Comparison of ENCODE assay signal across 10 cellular contexts in the genomic region with DNA sequence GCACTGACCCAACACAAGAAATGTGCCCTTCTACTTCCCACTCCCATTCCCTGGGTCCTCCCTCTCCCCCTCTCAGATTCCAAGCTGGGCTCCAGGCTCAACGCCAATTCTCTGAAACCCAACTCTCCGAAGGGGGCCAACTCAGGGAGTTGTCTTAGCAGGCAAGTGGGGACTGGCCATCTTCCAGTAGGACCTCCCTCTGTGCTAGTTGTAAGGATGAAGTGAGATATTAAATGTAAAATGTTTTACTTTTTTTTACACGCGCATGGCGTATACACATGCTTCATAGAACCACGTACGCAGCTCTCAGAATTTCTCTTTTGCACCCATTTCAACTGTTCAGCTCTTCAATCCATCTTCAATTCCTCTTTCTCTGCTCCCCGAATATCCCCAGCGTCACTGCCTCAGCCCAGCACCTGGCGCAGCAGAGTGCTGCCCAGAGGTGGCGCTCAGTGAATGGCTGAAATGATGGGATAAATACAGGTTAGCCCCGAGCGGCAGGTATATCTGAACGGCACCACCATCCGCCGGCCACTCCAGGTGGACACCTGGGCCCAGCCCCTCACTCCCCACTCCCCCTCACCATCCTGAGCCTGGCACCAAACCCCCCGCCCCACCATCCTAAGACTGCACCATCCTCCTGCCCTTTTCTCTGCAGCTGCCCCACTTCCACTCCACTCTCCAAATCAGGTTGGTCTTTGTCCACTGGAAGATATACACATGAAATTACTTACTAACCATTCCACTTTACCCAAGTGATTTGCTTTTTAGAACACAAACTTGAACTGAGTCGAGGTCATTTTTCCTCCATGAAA. TPM values are rescaled to one million over a fixed set of nuclear protein-coding genes. Genes with fewer than 3 reads are reported as not detected.
DNase-seq lines count a peak whose midpoint lies in the region; ATAC-seq, FAIRE-seq and TF ChIP-seq lines count a peak whose summit lies in the region.
"Had no signal": no experiment of that assay in that cellular context is flagged by ENCODE, and none has a peak within 500 bp of the region (broad histone marks: within the 10 kb centered on the region; RNA-seq: fewer than 3 reads in every experiment).

No MANE protein-coding gene starts in this region.

- H3K4me1 Mint-ChIP-seq in CD4-positive, alpha-beta T cell (ENCODE audit: low read depth): peaks cover 18% of the 10 kb centered on the region
- peaks cover 41% of the 10 kb centered on the region for H3K4me1 Mint-ChIP-seq in WTC11

- H3K79me2 ChIP-seq in HepG2 (ENCODE audit: insufficient read depth, low read length): no peaks in the 10 kb centered on the region

- H2AFZ ChIP-seq in HepG2 (ENCODE audit: low read length): no peak overlapping the region

- no peak overlapping the region for H3K4me3 Mint-ChIP-seq in CD4-positive, alpha-beta T cell
- no peak overlapping the region for H3K4me3 Mint-ChIP-seq in WTC11
- H3K4me3 Mint-ChIP-seq: T-helper 1 cell treated with Interleukin-12 subunit alpha and Interleukin-12 subunit beta and Interleukin-4 antibody, amounts not matched to agents 30 μg/mL and 1 μg/mL, for 36 hours had no signal

- WGBS in HepG2 (ENCODE audit: low lambda C conversion rate): 23% methylated on average over 18 of the region's 18 CpGs

- H3K9me3 ChIP-seq in CD4-positive, alpha-beta T cell (ENCODE audit: control insufficient read depth, low read length): no peaks in the 10 kb centered on the region
- no peaks in the 10 kb centered on the region for H3K9me3 ChIP-seq in HepG2 (ENCODE audit: low read length)

- TF ChIP-seq RAD21 in HepG2 (CRISPR knock-in tag; IDR thresholded peaks at IDR 0.05): no peak

- H4K20me1 ChIP-seq in HepG2 (ENCODE audit: insufficient read depth, low read length): no peaks in the 10 kb centered on the region

- in situ Hi-C loops in HepG2 (cut with HindIII; ENCODE audit: extremely low pct_ligation_motif_present, low pct_unique_long_range_greater_than_20kb): no loop called here

- no peak overlapping the region for H3K4me2 ChIP-seq in HepG2 (ENCODE audit: low read depth, low read length)

- FAIRE-seq in HepG2 (lab: Jason Lieb, UNC) (no peak), RCC 7860 (lab: Jason Lieb, UNC) (no peak)

- H3K27me3 ChIP-seq in CD4-positive, alpha-beta T cell (ENCODE audit: control insufficient read depth, insufficient read depth, low read length): peaks cover 25% of the 10 kb centered on the region
- peaks cover 6 to 55% of the 10 kb centered on the region in 2 experiments; a peak in 4 of 5 replicates for H3K27me3 ChIP-seq in HepG2 (ENCODE audit: control insufficient read depth in 1 of 2, insufficient read depth in 2 of 2, low read length in 2 of 2)

- H3K27ac Mint-ChIP-seq in CD4-positive, alpha-beta T cell: no peak overlapping the region
- 0 out of 2 replicates have a peak overlapping the region, but pooled peaks have one; percentile 5 for H3K27ac Mint-ChIP-seq in WTC11
- H3K27ac Mint-ChIP-seq: T-helper 1 cell treated with Interleukin-12 subunit alpha and Interleukin-12 subunit beta and Interleukin-4 antibody, amounts not matched to agents 30 μg/mL and 1 μg/mL, for 36 hours had no signal

- peaks cover 47% of the 10 kb centered on the region for H3K27me3 Mint-ChIP-seq in CD4-positive, alpha-beta T cell
- H3K27me3 Mint-ChIP-seq in WTC11 (ENCODE audit: low read depth): peaks cover 3% of the 10 kb centered on the region; the same call in 1 of the 2 replicates

- no peak overlapping the region for H3K9ac ChIP-seq in HepG2 (ENCODE audit: insufficient read depth, low read depth, low read length)

- TF ChIP-seq POLR2A in HepG2 (IDR thresholded peaks at IDR 0.05; ENCODE audit: insufficient read depth in 1 of 2, low read depth in 2 of 2, low read length in 2 of 2): no peak

- CTCF ChIA-PET in CD4-positive, alpha-beta T cell (lab: Charles Lee): interaction anchor here (0.7 to 0.9 kb wide), 2 partner anchors 48 to 102 kb away, joined by 3 read pairs; no protein-coding TSS in a partner anchor
- CTCF ChIA-PET in WTC11 (lab: Charles Lee): interaction anchor here (0.5 to 2.2 kb wide), 13 partner anchors 9 to 372 kb away, joined by 3 to 10 read pairs (median 4); partner anchors contain the start of gene TNRC6C
- CTCF ChIA-PET in HepG2 (lab: Yijun Ruan, JAX; ENCODE audit: low intra/inter-chr PET ratio, low total read pairs): interaction anchor here (1.3 kb wide), 1 partner anchor 99 kb away, joined by 4 read pairs; no protein-coding TSS in a partner anchor

- intact Hi-C loops in CD4-positive, alpha-beta T cell (cut with DNase I, micrococcal nuclease): no loop called here
- intact Hi-C loops in HepG2 (cut with micrococcal nuclease; ENCODE audit: unreplicated experiment): no loop called here

- TF ChIP-seq EP300 in HepG2 (IDR thresholded peaks at IDR 0.05; ENCODE audit: low read depth in 2 of 2, low read length in 2 of 2) (no peak), HepG2 (CRISPR knock-in tag; IDR thresholded peaks at IDR 0.05; ENCODE audit: borderline replicate concordance) (no peak)

- no peaks in the 10 kb centered on the region for H3K4me1 ChIP-seq in HepG2 (ENCODE audit: insufficient read depth, low read length)

- peak; percentile 24 for ATAC-seq in CD4-positive, alpha-beta T cell (ENCODE audit: poor library complexity)
- ATAC-seq in WTC11: peak; percentile 98
- ATAC-seq in HepG2: peak; percentile 87
- no peak for ATAC-seq in HG02852 (IDR thresholded peaks at IDR 0.05; ENCODE audit: unreplicated experiment)

- no peaks in the 10 kb centered on the region for H3K36me3 ChIP-seq in HepG2 (replicated peaks in 1 of 2; ENCODE audit: control insufficient read depth in 1 of 2, insufficient read depth in 2 of 2, low read length in 2 of 2)

- POLR2A ChIA-PET in CD4-positive, alpha-beta T cell (lab: Charles Lee): interaction anchor here (4.6 kb wide), 1 partner anchor 43 kb away, joined by 37 read pairs; the partner anchor contains the start of gene TNRC6C
- POLR2A ChIA-PET in WTC11 (lab: Charles Lee): interaction anchor here (0.6 to 1.0 kb wide), 2 partner anchors 44 to 99 kb away, joined by 3 read pairs; partner anchors contain the start of gene TNRC6C
- POLR2A ChIA-PET in HepG2 (lab: Yijun Ruan, JAX): interaction anchor here (1.3 kb wide), 1 partner anchor 44 kb away, joined by 3 read pairs; the partner anchor contains the start of gene TNRC6C

- TF ChIP-seq CTCF in CD4-positive, alpha-beta T cell (IDR thresholded peaks at IDR 0.05): peak; percentile 19
- TF ChIP-seq CTCF in WTC11 (IDR thresholded peaks at IDR 0.05) (no peak), HepG2 (CRISPR knock-in tag; IDR thresholded peaks at IDR 0.05) (peak; percentile 68)

- no TSS peak for BruUV-seq in HepG2 (replicated peaks; lab: Mats Ljungman, UMichigan)

- no peaks in the 10 kb centered on the region for H3K9me3 Mint-ChIP-seq in CD4-positive, alpha-beta T cell
- H3K9me3 Mint-ChIP-seq in WTC11: peaks cover 9% of the 10 kb centered on the region
- H3K9me3 Mint-ChIP-seq: T-helper 1 cell treated with Interleukin-12 subunit alpha and Interleukin-12 subunit beta and Interleukin-4 antibody, amounts not matched to agents 30 μg/mL and 1 μg/mL, for 36 hours had no signal

- H3K36me3 Mint-ChIP-seq in CD4-positive, alpha-beta T cell (ENCODE audit: low read depth): no peaks in the 10 kb centered on the region
- H3K36me3 Mint-ChIP-seq in WTC11: peaks cover 3% of the 10 kb centered on the region; the same call in 1 of the 2 replicates

- H3K27ac ChIP-seq in CD4-positive, alpha-beta T cell (ENCODE audit: low read depth, low read length): no peak overlapping the region
- H3K27ac ChIP-seq in HepG2 (ENCODE audit: extremely low read length, insufficient read depth, low read length): no peak overlapping the region
- H3K27ac ChIP-seq: dorsolateral prefrontal cortex had no signal

- no peak overlapping the region for H3K4me3 ChIP-seq in HepG2 (replicated peaks in 1 of 3; ENCODE audit: insufficient read depth in 1 of 3, low read depth in 2 of 3, low read length in 3 of 3)
- H3K4me3 ChIP-seq: dorsolateral prefrontal cortex had no signal

- DNase-seq in CD4-positive, alpha-beta T cell: peak in 1 of 10 experiments; percentile 11
- peak; percentile 66 for DNase-seq in NCI-H1105 (lab: John Stamatoyannopoulos, UW)
- peak; percentile 67 for DNase-seq in WTC11 (ENCODE audit: low spot score)
- DNase-seq in HepG2 (ENCODE audit: low spot score): no peak
- no peak for DNase-seq in putamen (ENCODE audit: low spot score)
- DNase-seq in activated CD4-positive, alpha-beta T cell treated with anti-CD3 and anti-CD28 coated beads for 4 hours: no peak
- no peak for DNase-seq in RCC 7860 (ENCODE audit: low spot score)

TF ChIP-seq in WTC11, 78 proteins besides CTCF, POLR2A, EP300 and RAD21 (continues in another document):
- TF ChIP-seq TCF7 (CRISPR knock-in tag; IDR thresholded peaks at IDR 0.05; ENCODE audit: low read depth): no peak
- TF ChIP-seq TP53 (CRISPR knock-in tag; IDR thresholded peaks at IDR 0.05): no peak

RNA-seq across cellular contexts. Expression of gene TNRC6C, which starts 43.9 kb away (rescaled TPM):
- total RNA-seq in CD4-positive, alpha-beta T cell: 10 to 100 TPM; 50.7 to 57.3 TPM
- 39.9 to 52.3 TPM (median 41.8 TPM) in 3 replicates for total RNA-seq in WTC11 (2021)
- total RNA-seq in HepG2 (2016; rRNA removed; fragmentation: Illumina TruSeq; extraction: Trizol): 4.7 and 4.9 TPM in 2 replicates
- total RNA-seq in HepG2 (2016; cell fraction: cytosol; rRNA removed; fragmentation: Illumina TruSeq; extraction: Trizol; ENCODE audit: low read depth): 11.1 and 13.2 TPM in 2 replicates
- total RNA-seq in HepG2 (2016; cell fraction: insoluble cytoplasmic fraction; rRNA removed; fragmentation: Illumina TruSeq; extraction: Trizol): 3.2 TPM in 2 replicates
- 2.2 and 2.9 TPM in 2 replicates for total RNA-seq in HepG2 (2016; cell fraction: membrane; rRNA removed; fragmentation: Illumina TruSeq; extraction: Trizol)
- 7.0 and 9.7 TPM in 2 replicates for total RNA-seq in HepG2 (2016; cell fraction: nucleus; rRNA removed; fragmentation: Illumina TruSeq; extraction: Trizol)
- polyA plus RNA-seq in HepG2 (2011; rRNA removed): 0.61 and 0.66 TPM in 2 replicates
- polyA plus RNA-seq in HepG2 (2011; cell fraction: cytosol; rRNA removed): 0.35 and 0.46 TPM in 2 replicates
- 3.4 and 4.2 TPM in 2 replicates for polyA plus RNA-seq in HepG2 (2011; cell fraction: nucleus; rRNA removed)
- polyA plus RNA-seq in HepG2 (2012): 3.6 and 4.0 TPM in 2 replicates
- polyA plus RNA-seq in HepG2 (2016; cell fraction: cytosol; fragmentation: Illumina TruSeq; extraction: Trizol; ENCODE audit: low read depth): 0.14 and 0.17 TPM in 2 replicates
- 2.5 and 3.2 TPM in 2 replicates for polyA plus RNA-seq in HepG2 (2016; cell fraction: insoluble cytoplasmic fraction; fragmentation: Illumina TruSeq; extraction: Trizol; ENCODE audit: low read depth)
- polyA plus RNA-seq in HepG2 (2016; cell fraction: membrane; fragmentation: Illumina TruSeq; extraction: Trizol; ENCODE audit: low read depth): 0.18 and 0.30 TPM in 2 replicates
- 10.3 and 10.4 TPM in 2 replicates for polyA plus RNA-seq in HepG2 (2016; cell fraction: nucleus; fragmentation: Illumina TruSeq; extraction: Trizol; ENCODE audit: insufficient read depth, low read depth)
- polyA minus RNA-seq in HepG2 (2011; rRNA and poly(A)+ RNA removed; ENCODE audit: low replicate concordance): 4.5 and 10.3 TPM in 2 replicates
- 2.3 and 2.8 TPM in 2 replicates for polyA minus RNA-seq in HepG2 (2011; cell fraction: cytosol; rRNA and poly(A)+ RNA removed)
- polyA minus RNA-seq in HepG2 (2011; cell fraction: nucleus; rRNA and poly(A)+ RNA removed): 6.7 and 7.3 TPM in 2 replicates

Comparison
In these comparisons a context has a peak if more than half of its experiments do, and no peak if none do; other contexts are left out.
1. DNase-seq: peak in NCI-H1105 (single experiment) and WTC11 (single experiment); none in HepG2 (single experiment), putamen (single experiment), activated CD4-positive, alpha-beta T cell treated with anti-CD3 and anti-CD28 coated beads for 4 hours (0 of 2) and RCC 7860 (single experiment).